ENCODE assay signal across 20 cellular contexts in the genomic region with DNA sequence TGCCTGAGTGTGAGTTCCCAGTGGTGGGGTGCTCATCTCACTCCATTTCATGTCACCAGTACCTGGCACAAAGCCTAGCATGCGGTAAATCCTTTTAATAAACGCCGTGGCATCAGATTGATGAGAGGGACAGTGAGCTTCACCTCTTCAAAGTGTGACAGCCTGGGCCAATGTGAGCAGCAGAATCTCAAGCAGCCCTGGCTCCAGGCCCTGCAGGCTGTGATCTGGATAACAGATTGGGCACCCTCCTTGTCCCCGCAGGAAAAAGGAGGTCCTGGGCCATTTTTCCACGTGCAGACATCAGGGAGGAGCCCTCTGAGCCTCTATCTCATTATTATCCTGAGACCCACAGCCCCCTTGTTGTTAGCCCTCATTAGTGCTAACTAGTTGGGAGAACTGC. TPM values are rescaled to one million over a fixed set of nuclear protein-coding genes. Genes with fewer than 3 reads are reported as not detected.
DNase-seq lines count a peak whose midpoint lies in the region; ATAC-seq and TF ChIP-seq lines count a peak whose summit lies in the region.
"Had no signal": no experiment of that assay in that cellular context is flagged by ENCODE, and none has a peak within 500 bp of the region (broad histone marks: within the 10 kb centered on the region; RNA-seq: fewer than 3 reads in every experiment).

No MANE protein-coding gene starts in this region.

- ATAC-seq in Right ventricle myocardium superior (ENCODE audit: poor library complexity) (peak; percentile 41), T-helper 17 cell (no peak), right cardiac atrium (peak; percentile 69 to 74)
- ATAC-seq: foreskin keratinocyte, GM23338, K562 had no signal

- H3K36me3 Mint-ChIP-seq in T-helper 17 cell (ENCODE audit: low read depth): no peaks in the 10 kb centered on the region
- peaks cover 6% of the 10 kb centered on the region for H3K36me3 Mint-ChIP-seq in type B pancreatic cell
- H3K36me3 Mint-ChIP-seq: naive B cell had no signal

- WGBS in right cardiac atrium: 44% methylated on average over 5 of the region's 5 CpGs

- H3K9me3 ChIP-seq in T-helper 17 cell (ENCODE audit: control insufficient read depth, low read length, poor library complexity, severe bottlenecking): no peaks in the 10 kb centered on the region
- H3K9me3 ChIP-seq in right cardiac atrium (ENCODE audit: control insufficient read depth, low read length): no peaks in the 10 kb centered on the region

- H3K27me3 Mint-ChIP-seq in T-helper 17 cell: no peaks in the 10 kb centered on the region
- H3K27me3 Mint-ChIP-seq in type B pancreatic cell: no peaks in the 10 kb centered on the region
- H3K27me3 Mint-ChIP-seq: activated CD4-positive, alpha-beta T cell treated with anti-CD3 and anti-CD28 coated beads, Interleukin-2, amount 10 ng/mL, durations not matched to agents 7 days and 5 days; memory B cell; naive B cell had no signal

- H3K27ac ChIP-seq in right cardiac atrium (ENCODE audit: low read length): no peak overlapping the region
- H3K27ac ChIP-seq: cardiac muscle cell, foreskin keratinocyte, parathyroid adenoma had no signal

- DNase-seq in Right ventricle myocardium superior (no peak), cardiac septum (ENCODE audit: low spot score) (no peak), T-helper 17 cell (no peak), right cardiac atrium (peak in 1 of 3 donors; percentile 64), type B pancreatic cell (ENCODE audit: extremely low spot score, unreplicated experiment) (peak; percentile 45), T-helper 9 cell (no peak), A172 (ENCODE audit: low spot score) (no peak)
- DNase-seq: activated CD4-positive, alpha-beta T cell treated with anti-CD3 and anti-CD28 coated beads, Interleukin-2, amount 10 ng/mL, durations not matched to agents 7 days and 5 days; amniotic stem cell; foreskin keratinocyte; kidney; naive B cell; NCI-H187; stimulated activated naive CD4-positive, alpha-beta T cell; SW 1271 had no signal

- no peak overlapping the region for H3K4me3 ChIP-seq in right cardiac atrium (ENCODE audit: low read length)
- H3K4me3 ChIP-seq: cardiac muscle cell, GM23338, K562 had no signal

- no peak overlapping the region for H3K4me3 Mint-ChIP-seq in T-helper 17 cell
- no peak overlapping the region for H3K4me3 Mint-ChIP-seq in type B pancreatic cell
- H3K4me3 Mint-ChIP-seq: activated CD4-positive, alpha-beta T cell treated with anti-CD3 and anti-CD28 coated beads, Interleukin-2, amount 10 ng/mL, durations not matched to agents 7 days and 5 days; GM23338; memory B cell had no signal

- peak overlapping the region; percentile 67 for H3K27ac Mint-ChIP-seq in T-helper 17 cell
- peak overlapping the region; percentile 54 for H3K27ac Mint-ChIP-seq in type B pancreatic cell
- H3K27ac Mint-ChIP-seq: activated CD4-positive, alpha-beta T cell treated with anti-CD3 and anti-CD28 coated beads, Interleukin-2, amount 10 ng/mL, durations not matched to agents 7 days and 5 days; GM23338; memory B cell had no signal

- TF ChIP-seq CTCF in type B pancreatic cell (conservative IDR thresholded peaks at IDR 0.05): no peak

- H3K4me1 Mint-ChIP-seq in T-helper 17 cell (peaks cover 22% of the 10 kb centered on the region), type B pancreatic cell (ENCODE audit: unreplicated experiment) (peaks cover 27% of the 10 kb centered on the region)

- peaks cover 2% of the 10 kb centered on the region for H3K4me1 ChIP-seq in right cardiac atrium (ENCODE audit: control insufficient read depth, insufficient read depth, low read length)
- H3K4me1 ChIP-seq: parathyroid adenoma had no signal

- no peaks in the 10 kb centered on the region for H3K9me3 Mint-ChIP-seq in type B pancreatic cell
- H3K9me3 Mint-ChIP-seq: activated CD4-positive, alpha-beta T cell treated with anti-CD3 and anti-CD28 coated beads, Interleukin-2, amount 10 ng/mL, durations not matched to agents 7 days and 5 days; GM23338; memory B cell; naive B cell had no signal

- intact Hi-C loops in Right ventricle myocardium superior (cut with DNase I) (no loop called here), cardiac septum (cut with DNase I) (no loop called here), right cardiac atrium (cut with DNase I) (no loop called here)

- H3K27me3 ChIP-seq in right cardiac atrium (ENCODE audit: control insufficient read depth, insufficient read depth): no peaks in the 10 kb centered on the region
- H3K27me3 ChIP-seq: cardiac muscle cell, foreskin keratinocyte had no signal

RNA-seq across cellular contexts. Expression of gene TET3, which starts 34.8 kb away (rescaled TPM):
- total RNA-seq in Right ventricle myocardium superior (2.0 TPM), cardiac septum (3.7 TPM), T-helper 17 cell (10 to 100 TPM; 20.3 to 22.5 TPM), right cardiac atrium (1 to 10 TPM; 2.5 to 3.3 (median 2.9) TPM), type B pancreatic cell (ENCODE audit: low replicate concordance) (34.6 and 71.5 TPM in 2 replicates)
- 1.1 TPM for polyA plus RNA-seq in right cardiac atrium
- 6.5 and 9.9 TPM in 2 replicates for total RNA-seq in A172 (2014; rRNA removed; shearing (Covaris generic))
